Comparison of ENCODE assay signal across 8 cellular contexts in genomic region chr6:3925904-3926482, GRCh38.
DNase-seq lines count a peak whose midpoint lies in the region; ATAC-seq and TF ChIP-seq lines count a peak whose summit lies in the region.
"Not testable (repeated sequence)": the region's sequence is repeated elsewhere in the genome, so short reads cannot be mapped to it uniquely, and the experiment has no call there.

No MANE protein-coding gene starts in this region.

- not testable (repeated sequence) for H2BK12ac ChIP-seq in neuronal stem cell (ENCODE audit: low read length)

- H3F3A ChIP-seq in SK-N-SH (replicated peaks; ENCODE audit: insufficient read depth) = peaks cover 35% of the 10 kb centered on the region

- H3K4me3 Mint-ChIP-seq in type B pancreatic cell = not testable (repeated sequence)

- not testable (repeated sequence) for H4K20me1 ChIP-seq in SK-N-SH (ENCODE audit: insufficient read depth)

- H3K9ac ChIP-seq in SK-N-SH; neuronal stem cell (ENCODE audit: low read depth, low read length, poor library complexity): not testable (repeated sequence)

- not testable (repeated sequence) for H3K14ac ChIP-seq in neuronal stem cell (ENCODE audit: low read length)

- not testable (repeated sequence) for H4K8ac ChIP-seq in neuronal stem cell (ENCODE audit: low read depth, low read length)

- not testable (repeated sequence) for H3K18ac ChIP-seq in neuronal stem cell (ENCODE audit: low read length)

- not testable (repeated sequence) for H3K9me3 Mint-ChIP-seq in type B pancreatic cell

- H2BK15ac ChIP-seq in neuronal stem cell (ENCODE audit: low read length) = not testable (repeated sequence)

- not testable (repeated sequence) for H3K27ac Mint-ChIP-seq in type B pancreatic cell

- not testable (repeated sequence) for H4K91ac ChIP-seq in neuronal stem cell (ENCODE audit: low read depth, low read length, poor library complexity)

- not testable (repeated sequence) for TF ChIP-seq CTCF in SK-N-SH (IDR thresholded peaks at IDR 0.05); cardiac fibroblast (IDR thresholded peaks at IDR 0.05; ENCODE audit: low read depth, low read length); fibroblast of the aortic adventitia (IDR thresholded peaks at IDR 0.05; ENCODE audit: insufficient read depth, low read length); type B pancreatic cell (conservative IDR thresholded peaks at IDR 0.05)

- H3K4ac ChIP-seq in neuronal stem cell (ENCODE audit: low read length) = not testable (repeated sequence)

- peak; percentile 69 for DNase-seq in AG20443 (ENCODE audit: low spot score)
- DNase-seq in HT1080 (ENCODE audit: low read depth) = peak; percentile 16
- not testable (repeated sequence) for DNase-seq in SK-N-SH; neuronal stem cell (ENCODE audit: low spot score)
- DNase-seq in cardiac fibroblast (ENCODE audit: low read depth in 2 of 2) = peak; percentile 43 to 64
- peak; percentile 52 for DNase-seq in fibroblast of the aortic adventitia (ENCODE audit: low read depth)
- peak; percentile 45 to 71 (median 59) for DNase-seq in right cardiac atrium
- DNase-seq in type B pancreatic cell (ENCODE audit: extremely low spot score, unreplicated experiment) = peak; percentile 58

- WGBS in SK-N-SH (ENCODE audit: low lambda C conversion rate) = 83% methylated on average over 13 of the region's 13 CpGs
- WGBS in right cardiac atrium = 30% methylated on average over 13 of the region's 13 CpGs
- no CpG with 5 or more reads among the region's 13 CpGs for WGBS in neuronal stem cell (ENCODE audit: extremely low coverage in 2 of 2, insufficient read length in 2 of 2, insufficient replicate concordance in 1 of 2), 2 donors

- H3K27me3 Mint-ChIP-seq in type B pancreatic cell = not testable (repeated sequence)

- intact Hi-C loops in right cardiac atrium (cut with DNase I) = loop anchor here in 1 of 4 donors (5.0 kb wide), 1 partner anchor 39 kb away; no protein-coding TSS in a partner anchor

- ATAC-seq in right cardiac atrium = peak; percentile 73 to 79

- not testable (repeated sequence) for H2BK5ac ChIP-seq in neuronal stem cell (ENCODE audit: low read length)

- H2AFZ ChIP-seq in SK-N-SH (ENCODE audit: low read depth) (0 out of 2 replicates have a peak overlapping the region, but pooled peaks have one; percentile 6), neuronal stem cell (ENCODE audit: low read length) (peak overlapping the region; percentile 45)

- H3K4me3 ChIP-seq in SK-N-SH (ENCODE audit: low read depth in 2 of 2, low read length in 1 of 2); cardiac fibroblast (replicated peaks in 1 of 2; ENCODE audit: low read depth in 2 of 2, low read length in 2 of 2); fibroblast of the aortic adventitia (ENCODE audit: low read depth, low read length); right cardiac atrium (ENCODE audit: low read length); neuronal stem cell (ENCODE audit: low read length in 2 of 2): not testable (repeated sequence)

- POLR2A ChIA-PET in SK-N-SH (lab: Yijun Ruan, JAX) = not testable (repeated sequence)

- not testable (repeated sequence) for H3K79me1 ChIP-seq in neuronal stem cell (ENCODE audit: low read depth, low read length)

- H3K9me3 ChIP-seq in SK-N-SH; right cardiac atrium (ENCODE audit: control insufficient read depth, low read length); neuronal stem cell (replicated peaks in 1 of 2; ENCODE audit: control insufficient read depth in 2 of 2, insufficient read depth in 1 of 2, low read depth in 1 of 2, low read length in 2 of 2): not testable (repeated sequence)

- not testable (repeated sequence) for H3K36me3 ChIP-seq in SK-N-SH (replicated peaks in 1 of 2; ENCODE audit: control insufficient read depth in 1 of 2, insufficient read depth in 2 of 2, low read length in 1 of 2); neuronal stem cell (replicated peaks in 1 of 2; ENCODE audit: control insufficient read depth in 2 of 2, insufficient read depth in 2 of 2, low read length in 2 of 2)

- not testable (repeated sequence) for H2BK120ac ChIP-seq in neuronal stem cell (ENCODE audit: low read depth, low read length)

- not testable (repeated sequence) for H3K4me2 ChIP-seq in SK-N-SH; neuronal stem cell (ENCODE audit: insufficient read depth, low read length, poor library complexity, severe bottlenecking)

- TF ChIP-seq RAD21 in SK-N-SH (IDR thresholded peaks at IDR 0.05; ENCODE audit: low read length) = not testable (repeated sequence)

- not testable (repeated sequence) for H3K27me3 ChIP-seq in SK-N-SH (ENCODE audit: insufficient read depth); right cardiac atrium (ENCODE audit: control insufficient read depth, insufficient read depth); neuronal stem cell (ENCODE audit: control insufficient read depth in 3 of 3, insufficient read depth in 3 of 3, low read depth in 1 of 3, low read length in 3 of 3)

- H3K79me2 ChIP-seq in SK-N-SH (ENCODE audit: insufficient read depth) = not testable (repeated sequence)

- peaks cover 2 to 14% of the 10 kb centered on the region in 2 experiments; a peak in 2 of 4 replicates for H3K4me1 ChIP-seq in SK-N-SH (ENCODE audit: control insufficient read depth in 1 of 2, insufficient read depth in 2 of 2, low read depth in 1 of 2, low read length in 1 of 2)
- H3K4me1 ChIP-seq in right cardiac atrium (ENCODE audit: control insufficient read depth, insufficient read depth, low read length); neuronal stem cell (ENCODE audit: control insufficient read depth in 2 of 2, insufficient read depth in 1 of 2, low read depth in 1 of 2, low read length in 2 of 2): not testable (repeated sequence)

- TF ChIP-seq EP300 in SK-N-SH (IDR thresholded peaks at IDR 0.05; ENCODE audit: borderline replicate concordance in 1 of 2, low read depth in 1 of 2, low read length in 1 of 2) = not testable (repeated sequence)

- H3K36me3 Mint-ChIP-seq in type B pancreatic cell = not testable (repeated sequence)

- H3K4me1 Mint-ChIP-seq in type B pancreatic cell (ENCODE audit: unreplicated experiment) = peaks cover 11% of the 10 kb centered on the region

- H3K9me2 ChIP-seq in SK-N-SH = not testable (repeated sequence)

- not testable (repeated sequence) for H2AK5ac ChIP-seq in neuronal stem cell (ENCODE audit: low read depth, low read length)

- not testable (repeated sequence) for H3K23ac ChIP-seq in neuronal stem cell (ENCODE audit: low read depth, low read length, poor library complexity)

- H3K27ac ChIP-seq in SK-N-SH (ENCODE audit: low read depth in 2 of 2, low read length in 1 of 2); neuronal stem cell (replicated peaks; ENCODE audit: low read length): not testable (repeated sequence)
- peak overlapping the region; percentile 63 for H3K27ac ChIP-seq in right cardiac atrium (ENCODE audit: low read length)

- CTCF ChIA-PET in SK-N-SH (lab: Yijun Ruan, JAX) = interaction anchor here (1.3 kb wide), 1 partner anchor 177 kb away, joined by 3 read pairs; no protein-coding TSS in a partner anchor
